ENCODE assay signal across 23 cellular contexts in the genomic region with DNA sequence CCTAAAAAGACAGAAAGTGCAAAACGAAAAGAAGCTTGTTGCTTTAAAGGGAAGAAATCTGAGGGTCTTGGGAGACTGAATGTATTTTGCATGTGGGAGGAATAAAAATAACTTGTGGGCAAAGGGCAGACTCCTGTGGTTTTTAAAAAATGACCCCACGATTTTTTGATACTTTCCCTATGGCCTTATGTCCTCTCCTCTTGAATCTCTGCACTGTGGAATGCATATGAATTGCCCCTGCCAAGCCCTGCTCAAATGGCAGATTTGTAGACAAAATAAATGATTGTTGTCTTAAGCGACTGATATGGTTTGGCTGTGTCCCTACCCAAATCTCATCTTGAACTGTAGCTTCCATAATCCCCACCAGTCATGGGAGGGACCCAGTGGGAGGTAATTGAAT.
"Had no signal": no experiment of that assay in that cellular context is flagged by ENCODE, and none has a peak within 500 bp of the region (broad histone marks: within the 10 kb centered on the region; RNA-seq: fewer than 3 reads in every experiment).

No MANE protein-coding gene starts in this region.

- DNase-seq: activated CD4-positive, CD25-positive, alpha-beta regulatory T cell treated with anti-CD3 and anti-CD28 coated beads, Interleukin-2, amount 50 U/mL, for 72 hours; activated gamma-delta T cell treated with Interleukin-2 at 50 U/mL for 16 hours; activated T-cell treated with anti-CD3 and anti-CD28 coated beads, Interleukin-2, amount 50 U/mL, for 72 hours; effector CD8-positive, alpha-beta T cell; foreskin keratinocyte; glutamatergic neuron; hippocampal formation; islet precursor cell; left colon; midbrain; ovary; psoas muscle; right cardiac atrium; stimulated activated CD4-positive, alpha-beta T cell treated with anti-CD3 and anti-CD28 coated beads, Interleukin-15, amount 100 ng/mL, for 24 hours; stimulated activated CD4-positive, alpha-beta T cell treated with anti-CD3 and anti-CD28 coated beads, Interleukin-4, amount 100 ng/mL, for 1 hour; stimulated activated naive CD8-positive, alpha-beta T cell treated with anti-CD3 and anti-CD28 coated beads, Interleukin-15, amount 100 ng/mL, for 72 hours; T-helper 2 cell; transverse colon; uterus had no signal

- H3K36me3 ChIP-seq: breast epithelium, ovary, suprapubic skin, transverse colon, uterus had no signal

- H3K27me3 ChIP-seq: breast epithelium, ovary, suprapubic skin, transverse colon, uterus had no signal

- H3K4me1 ChIP-seq: breast epithelium, foreskin keratinocyte, psoas muscle, suprapubic skin, transverse colon, uterus had no signal

- H3K27ac ChIP-seq: breast epithelium, foreskin keratinocyte, ovary, psoas muscle, skin epidermis, suprapubic skin, transverse colon, uterus, VCaP had no signal

- H3K9me3 ChIP-seq: breast epithelium, ovary, suprapubic skin had no signal

- H3K4me3 ChIP-seq: breast epithelium, ovary, psoas muscle, skin epidermis, suprapubic skin, transverse colon, uterus had no signal
